Comparison of ENCODE assay signal across 1 cellular context in genomic region chr14:61555056-61555838, GRCh38.
TF ChIP-seq lines count a peak whose summit lies in the region.

No MANE protein-coding gene starts in this region.

TF ChIP-seq in GM23338, 12 proteins besides CTCF, POLR2A, EP300 and RAD21 (continued from another document):
- TF ChIP-seq ZNF462 (CRISPR knock-in tag; IDR thresholded peaks at IDR 0.05), result no peak
- TF ChIP-seq EZH2phosphoT487 (IDR thresholded peaks at IDR 0.05; ENCODE audit: unreplicated experiment), result no peak
- TF ChIP-seq EZH2 (IDR thresholded peaks at IDR 0.05; ENCODE audit: low read depth, unreplicated experiment), result no peak
